Comparison of ENCODE assay signal across 8 cellular contexts in genomic region chr14:53953828-53954550, GRCh38. TPM values are rescaled to one million over a fixed set of nuclear protein-coding genes. Genes with fewer than 3 reads are reported as not detected.
DNase-seq lines count a peak whose midpoint lies in the region; ATAC-seq and TF ChIP-seq lines count a peak whose summit lies in the region.

No MANE protein-coding gene starts in this region.

- no peak for TF ChIP-seq CTCF in CD8-positive, alpha-beta T cell (IDR thresholded peaks at IDR 0.05)
- TF ChIP-seq CTCF in retinal pigment epithelial cell (conservative IDR thresholded peaks at IDR 0.05; ENCODE audit: low read depth, low read length): no peak

- H3K9me3 ChIP-seq in CD8-positive, alpha-beta T cell (ENCODE audit: low read length): no peaks in the 10 kb centered on the region

- POLR2A ChIA-PET in CD8-positive, alpha-beta T cell (lab: Charles Lee): no interaction called here

- peaks cover 24% of the 10 kb centered on the region for H3K4me1 ChIP-seq in CD8-positive, alpha-beta T cell (ENCODE audit: insufficient read depth, low read length)

- H3K4me3 Mint-ChIP-seq in CD8-positive, alpha-beta T cell: peak overlapping the region; percentile 72
- peak overlapping the region; percentile 76 for H3K4me3 Mint-ChIP-seq in activated naive CD8-positive, alpha-beta T cell treated with anti-CD3 and anti-CD28 coated beads for 36 hours

- H3K4me1 Mint-ChIP-seq in CD8-positive, alpha-beta T cell (ENCODE audit: low read depth): peaks cover 35% of the 10 kb centered on the region
- peaks cover 27% of the 10 kb centered on the region for H3K4me1 Mint-ChIP-seq in activated naive CD8-positive, alpha-beta T cell treated with anti-CD3 and anti-CD28 coated beads for 36 hours

- H3K27me3 Mint-ChIP-seq in CD8-positive, alpha-beta T cell (ENCODE audit: low read depth): peaks cover 73% of the 10 kb centered on the region
- H3K27me3 Mint-ChIP-seq in activated naive CD8-positive, alpha-beta T cell treated with anti-CD3 and anti-CD28 coated beads for 36 hours: peaks cover 80% of the 10 kb centered on the region

- no peaks in the 10 kb centered on the region for H3K36me3 ChIP-seq in CD8-positive, alpha-beta T cell (ENCODE audit: insufficient read depth, low read length)

- H3K27ac Mint-ChIP-seq in CD8-positive, alpha-beta T cell: no peak overlapping the region
- no peak overlapping the region for H3K27ac Mint-ChIP-seq in activated naive CD8-positive, alpha-beta T cell treated with anti-CD3 and anti-CD28 coated beads for 36 hours

- H3K27ac ChIP-seq in CD8-positive, alpha-beta T cell (ENCODE audit: low read depth, low read length): no peak overlapping the region

- no peaks in the 10 kb centered on the region for H3K36me3 Mint-ChIP-seq in CD8-positive, alpha-beta T cell
- no peaks in the 10 kb centered on the region for H3K36me3 Mint-ChIP-seq in activated naive CD8-positive, alpha-beta T cell treated with anti-CD3 and anti-CD28 coated beads for 36 hours

- intact Hi-C loops in CD8-positive, alpha-beta T cell (cut with DNase I, micrococcal nuclease): no loop called here
- intact Hi-C loops in left ventricle myocardium superior (cut with micrococcal nuclease): no loop called here

- no peaks in the 10 kb centered on the region for H3K9me3 Mint-ChIP-seq in CD8-positive, alpha-beta T cell
- H3K9me3 Mint-ChIP-seq in activated naive CD8-positive, alpha-beta T cell treated with anti-CD3 and anti-CD28 coated beads for 36 hours: no peaks in the 10 kb centered on the region

- H3K27me3 ChIP-seq in CD8-positive, alpha-beta T cell (ENCODE audit: insufficient read depth, low read length): peaks cover 6% of the 10 kb centered on the region

- no peak for ATAC-seq in CD8-positive, alpha-beta T cell
- peak; percentile 20 for ATAC-seq in left ventricle myocardium superior

- CTCF ChIA-PET in CD8-positive, alpha-beta T cell (lab: Charles Lee): no interaction called here

- H3K4me3 ChIP-seq in CD8-positive, alpha-beta T cell (ENCODE audit: low read depth, low read length): peak overlapping the region; percentile 33
- peak overlapping the region; percentile 99 for H3K4me3 ChIP-seq in retinal pigment epithelial cell (ENCODE audit: low read length)

- DNase-seq in CD8-positive, alpha-beta T cell: no peak
- peak; percentile 32 for DNase-seq in HT1080 (ENCODE audit: low read depth)
- DNase-seq in activated naive CD8-positive, alpha-beta T cell treated with anti-CD3 and anti-CD28 coated beads for 36 hours: no peak
- peak; percentile 64 for DNase-seq in left ventricle myocardium superior
- DNase-seq in retinal pigment epithelial cell (ENCODE audit: low read depth): no peak
- no peak for DNase-seq in NCI-H2081 (lab: John Stamatoyannopoulos, UW)
- no peak for DNase-seq in NCI-H128 (lab: John Stamatoyannopoulos, UW; ENCODE audit: unreplicated experiment)
- DNase-seq in NCI-H2196 (lab: John Stamatoyannopoulos, UW; ENCODE audit: unreplicated experiment): no peak

RNA-seq across cellular contexts. Expression of gene BMP4, which starts 2.6 kb away (rescaled TPM):
- total RNA-seq in CD8-positive, alpha-beta T cell: not detected
- total RNA-seq in HT1080 (2014; rRNA removed; shearing (Covaris generic)): 1.8 and 3.9 TPM in 2 replicates
- polyA plus RNA-seq in HT1080 (2015; cell fraction: cytosol; rRNA removed): 0.80 and 1.6 TPM in 2 replicates
- polyA plus RNA-seq in HT1080 (2015; cell fraction: nucleus; rRNA removed): 0.87 and 1.7 TPM in 2 replicates
- not detected for total RNA-seq in activated naive CD8-positive, alpha-beta T cell treated with anti-CD3 and anti-CD28 coated beads for 36 hours
- total RNA-seq in left ventricle myocardium superior: 7.1 TPM

Comparison
In these comparisons a context has a peak if more than half of its experiments do, and no peak if none do; other contexts are left out.
1. DNase-seq: peak in HT1080 (single experiment) and left ventricle myocardium superior (single experiment); none in CD8-positive, alpha-beta T cell (0 of 7), activated naive CD8-positive, alpha-beta T cell treated with anti-CD3 and anti-CD28 coated beads for 36 hours (single experiment), retinal pigment epithelial cell (single experiment), NCI-H2081 (0 of 2), NCI-H128 (single experiment) and NCI-H2196 (single experiment).